ENCODE assay signal across 22 cellular contexts in genomic region chr16:74320707-74321106, GRCh38. TPM values are rescaled to one million over a fixed set of nuclear protein-coding genes. Genes with fewer than 3 reads are reported as not detected.
DNase-seq lines count a peak whose midpoint lies in the region; ATAC-seq and TF ChIP-seq lines count a peak whose summit lies in the region.
"Had no signal": no experiment of that assay in that cellular context is flagged by ENCODE, and none has a peak within 500 bp of the region (broad histone marks: within the 10 kb centered on the region; RNA-seq: fewer than 3 reads in every experiment).

No MANE protein-coding gene starts in this region.

- H2AFZ ChIP-seq in neuronal stem cell (ENCODE audit: low read length): no peak overlapping the region

- H3K4ac ChIP-seq in neuronal stem cell (ENCODE audit: low read length): no peak overlapping the region

- peaks cover 0 to 39% (median 28%) of the 10 kb centered on the region in 12 donors for H3K4me1 ChIP-seq in heart left ventricle
- H3K4me1 ChIP-seq in neuronal stem cell (ENCODE audit: control insufficient read depth in 2 of 2, insufficient read depth in 1 of 2, low read depth in 1 of 2, low read length in 2 of 2): no peaks in the 10 kb centered on the region

- H2AK5ac ChIP-seq in neuronal stem cell (ENCODE audit: low read depth, low read length): no peak overlapping the region

- H3K27me3 ChIP-seq in heart left ventricle (no peaks in the 10 kb centered on the region), neuronal stem cell (ENCODE audit: control insufficient read depth in 3 of 3, insufficient read depth in 3 of 3, low read depth in 1 of 3, low read length in 3 of 3) (peaks cover 0 to 2% (median 0%) of the 10 kb centered on the region in 3 experiments)

- intact Hi-C loops in heart left ventricle (cut with DNase I): no loop called here

- no peak overlapping the region for H2BK5ac ChIP-seq in neuronal stem cell (ENCODE audit: low read length)

- H3K4me3 ChIP-seq in heart left ventricle (no peak overlapping the region), neuronal stem cell (ENCODE audit: low read length in 2 of 2) (no peak overlapping the region)

- no peak overlapping the region for H4K91ac ChIP-seq in neuronal stem cell (ENCODE audit: low read depth, low read length, poor library complexity)

- no peak overlapping the region for H3K4me2 ChIP-seq in neuronal stem cell (ENCODE audit: insufficient read depth, low read length, poor library complexity, severe bottlenecking)

- H2BK120ac ChIP-seq in neuronal stem cell (ENCODE audit: low read depth, low read length): no peak overlapping the region

- peak overlapping the region; percentile 17 for H3K14ac ChIP-seq in neuronal stem cell (ENCODE audit: low read length)

- H3K79me1 ChIP-seq in neuronal stem cell (ENCODE audit: low read depth, low read length): no peaks in the 10 kb centered on the region

- no peak overlapping the region for H3K23ac ChIP-seq in neuronal stem cell (ENCODE audit: low read depth, low read length, poor library complexity)

- H4K8ac ChIP-seq in neuronal stem cell (ENCODE audit: low read depth, low read length): no peak overlapping the region

- no peak overlapping the region for H2BK15ac ChIP-seq in neuronal stem cell (ENCODE audit: low read length)

- TF ChIP-seq POLR2A in heart left ventricle (IDR thresholded peaks at IDR 0.05): no peak

- H2BK12ac ChIP-seq in neuronal stem cell (ENCODE audit: low read length): no peak overlapping the region

- TF ChIP-seq CTCF in heart left ventricle (IDR thresholded peaks at IDR 0.05): no peak

- H3K9me3 ChIP-seq in heart left ventricle (no peaks in the 10 kb centered on the region), neuronal stem cell (replicated peaks in 1 of 2; ENCODE audit: control insufficient read depth in 2 of 2, insufficient read depth in 1 of 2, low read depth in 1 of 2, low read length in 2 of 2) (peaks cover 0 to 5% of the 10 kb centered on the region in 2 donors)

- no peak overlapping the region for H3K9ac ChIP-seq in neuronal stem cell (ENCODE audit: low read depth, low read length, poor library complexity)

- H3K36me3 ChIP-seq in heart left ventricle: peaks cover 0 to 7% (median 5%) of the 10 kb centered on the region in 9 donors
- peaks cover 9 to 12% of the 10 kb centered on the region in 2 donors for H3K36me3 ChIP-seq in neuronal stem cell (replicated peaks in 1 of 2; ENCODE audit: control insufficient read depth in 2 of 2, insufficient read depth in 2 of 2, low read length in 2 of 2)

- peak in 3 of 4 donors; percentile 5 to 12 (median 10) for ATAC-seq in heart left ventricle
- no peak for ATAC-seq in HG03139 (IDR thresholded peaks at IDR 0.05; ENCODE audit: unreplicated experiment)
- ATAC-seq in stimulated activated naive CD8-positive, alpha-beta T cell treated with anti-CD3 and anti-CD28 coated beads, Interleukin-15, Interleukin-2, amounts not matched to agents 100 U/mL and 50 U/mL, for 24 hours: no peak
- no peak for ATAC-seq in HG02759 (IDR thresholded peaks at IDR 0.05; ENCODE audit: unreplicated experiment)
- no peak for ATAC-seq in GM21786 (IDR thresholded peaks at IDR 0.05; ENCODE audit: unreplicated experiment)

- H3K18ac ChIP-seq in neuronal stem cell (ENCODE audit: low read length): no peak overlapping the region

- 38 to 42% (median 42%) methylated on average over 6 of the region's 6 CpGs for WGBS in heart left ventricle, 4 donors
- WGBS in neuronal stem cell (ENCODE audit: extremely low coverage in 2 of 2, insufficient read length in 2 of 2, insufficient replicate concordance in 1 of 2), 2 donors: no CpG with 5 or more reads among the region's 6 CpGs

- DNase-seq in Ammon's horn (ENCODE audit: low spot score) (peak; percentile 34), NCI-H2227 (lab: John Stamatoyannopoulos, UW; ENCODE audit: unreplicated experiment) (peak; percentile 70), heart left ventricle (peak in 3 of 5 donors; percentile 26 to 47 (median 37)), neuronal stem cell (ENCODE audit: low spot score) (no peak)
- DNase-seq in stimulated activated naive CD8-positive, alpha-beta T cell treated with anti-CD3 and anti-CD28 coated beads, Interleukin-15, Interleukin-2, amounts not matched to agents 100 U/mL and 50 U/mL, for 24 hours: no peak
- DNase-seq: activated CD4-positive, alpha-beta T cell treated with anti-CD3 and anti-CD28 coated beads for 48 hours; activated CD8-positive, alpha-beta memory T cell treated with anti-CD3 and anti-CD28 coated beads for 24 hours; activated gamma-delta T cell; activated naive CD8-positive, alpha-beta T cell treated with anti-CD3 and anti-CD28 coated beads, Interleukin-2, amount 10 ng/mL, durations not matched to agents 7 days and 5 days; activated T-cell treated with anti-CD3 and anti-CD28 coated beads, Interleukin-2, amount 50 U/mL, for 24 hours; CD4-positive, alpha-beta T cell; H7; NCI-H1436; NK-92 treated with Interleukin-12 subunit alpha and Interleukin-12 subunit beta, amount 100 ng/mL, for 24 hours; posterior cingulate gyrus; SIG-M5; stimulated activated naive CD4-positive, alpha-beta T cell treated with Interleukin-2 at 50 U/mL for 16 hours had no signal

- H3K27ac ChIP-seq in heart left ventricle: peak overlapping the region in 11 of 12 donors; percentile 6 to 87 (median 76)
- H3K27ac ChIP-seq in neuronal stem cell (replicated peaks; ENCODE audit: low read length): no peak overlapping the region
- H3K27ac ChIP-seq: VCaP had no signal

RNA-seq across cellular contexts. Expression of gene PSMD7, which starts 24.1 kb away (rescaled TPM):
- total RNA-seq in heart left ventricle: 100 to 1,000 TPM; 101 to 162 (median 131) TPM
- 100 to 1,000 TPM in 1 of 2 donors, 10 to 100 TPM in 1; 74.1 to 226 TPM for polyA plus RNA-seq in heart left ventricle
- polyA plus RNA-seq in neuronal stem cell (2013, experiment 1 of 2): 110 TPM
- polyA plus RNA-seq in neuronal stem cell (2013, experiment 2 of 2): 113 TPM

RNA-seq across cellular contexts. Expression of gene NPIPB15, which starts 55.4 kb away (rescaled TPM):
- 1 to 10 TPM in 6 of 9 donors, under 1 TPM in 1, not detected in 2; 0.72 to 2.9 (median 1.6) TPM for total RNA-seq in heart left ventricle
- polyA plus RNA-seq in heart left ventricle: 1 to 10 TPM; 1.9 to 3.4 TPM
- polyA plus RNA-seq in neuronal stem cell (2013, experiment 1 of 2): 0.26 TPM
- 0.19 TPM for polyA plus RNA-seq in neuronal stem cell (2013, experiment 2 of 2)
- total RNA-seq: activated naive CD8-positive, alpha-beta T cell treated with anti-CD3 and anti-CD28 coated beads, Interleukin-2, amount 10 ng/mL, durations not matched to agents 7 days and 5 days; H7; lung microvascular endothelial cell had no signal

Comparison
In these comparisons a context has a peak if more than half of its experiments do, and no peak if none do; other contexts are left out.
1. DNase-seq: peak in Ammon's horn (single experiment), NCI-H2227 (single experiment) and heart left ventricle (3 of 5); none in neuronal stem cell (single experiment) and stimulated activated naive CD8-positive, alpha-beta T cell treated with anti-CD3 and anti-CD28 coated beads, Interleukin-15, Interleukin-2, amounts not matched to agents 100 U/mL and 50 U/mL, for 24 hours (single experiment).
2. ATAC-seq: peak in heart left ventricle (3 of 4); none in HG03139 (single experiment), stimulated activated naive CD8-positive, alpha-beta T cell treated with anti-CD3 and anti-CD28 coated beads, Interleukin-15, Interleukin-2, amounts not matched to agents 100 U/mL and 50 U/mL, for 24 hours (single experiment), HG02759 (single experiment) and GM21786 (single experiment).